17 cellular contexts compared by ENCODE assay signal in the genomic region with DNA sequence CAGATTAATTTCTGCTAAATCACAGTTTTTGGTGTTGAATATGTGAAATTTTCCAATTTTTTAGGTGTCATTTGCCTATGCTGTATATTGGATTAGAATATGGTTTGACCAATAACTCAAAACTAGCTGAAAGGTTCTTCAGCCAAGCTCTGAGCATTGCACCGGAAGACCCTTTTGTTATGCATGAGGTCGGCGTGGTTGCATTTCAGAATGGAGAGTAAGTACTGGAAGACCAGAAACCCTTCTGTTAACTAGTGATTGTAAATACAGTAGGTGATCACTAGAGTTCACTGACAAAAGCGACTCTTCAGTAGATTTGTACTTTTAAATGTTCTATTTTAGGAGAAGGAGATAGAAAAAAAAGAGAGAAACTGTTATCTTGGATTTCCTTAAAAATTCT. TPM values are rescaled to one million over a fixed set of nuclear protein-coding genes. Genes with fewer than 3 reads are reported as not detected.
DNase-seq lines count a peak whose midpoint lies in the region; ATAC-seq and TF ChIP-seq lines count a peak whose summit lies in the region.
"Had no signal": no experiment of that assay in that cellular context is flagged by ENCODE, and none has a peak within 500 bp of the region (broad histone marks: within the 10 kb centered on the region; RNA-seq: fewer than 3 reads in every experiment).

No MANE protein-coding gene starts in this region.

- H2BK15ac ChIP-seq in mesendoderm (replicated peaks; ENCODE audit: low read depth), result no peak overlapping the region

- TF ChIP-seq POLR2A in tibial nerve (IDR thresholded peaks at IDR 0.05), result no peak

- no peaks in the 10 kb centered on the region for H3K9me2 ChIP-seq in GM23338 (ENCODE audit: insufficient read depth)

- no peak for TF ChIP-seq EP300 in tibial nerve (IDR thresholded peaks at IDR 0.05)

- no peak overlapping the region for H3K4ac ChIP-seq in mesendoderm (ENCODE audit: low read depth, low read length)

- TF ChIP-seq CTCF in GM23338 (conservative IDR thresholded peaks at IDR 0.05; ENCODE audit: low read depth in 2 of 2), result no peak
- no peak for TF ChIP-seq CTCF in endodermal cell (conservative IDR thresholded peaks at IDR 0.05)
- no peak for TF ChIP-seq CTCF in tibial nerve (IDR thresholded peaks at IDR 0.05)

- H3K36me3 ChIP-seq in GM23338 (ENCODE audit: insufficient read depth), result peaks cover 59% of the 10 kb centered on the region
- H3K36me3 ChIP-seq in HUES64 (ENCODE audit: insufficient read depth, low read length), result peaks cover 97% of the 10 kb centered on the region
- peaks cover 87% of the 10 kb centered on the region for H3K36me3 ChIP-seq in endodermal cell (ENCODE audit: control insufficient read depth, insufficient read depth, low read length)
- peaks cover 6% of the 10 kb centered on the region for H3K36me3 ChIP-seq in mesendoderm (ENCODE audit: control insufficient read depth, insufficient read depth, low read length)
- H3K36me3 ChIP-seq in tibial nerve, result peaks cover 3 to 94% (median 33%) of the 10 kb centered on the region in 3 donors

- no peak overlapping the region for H2BK120ac ChIP-seq in mesendoderm (ENCODE audit: low read depth, low read length)

- H2AK5ac ChIP-seq in mesendoderm (ENCODE audit: low read length), result no peak overlapping the region

- H3K4me3 ChIP-seq in GM23338, result peak overlapping the region; percentile 6; the same call in 1 of the 2 replicates
- no peak overlapping the region; the same call in 1 of the 2 replicates for H3K4me3 ChIP-seq in HUES64 (ENCODE audit: low read length)
- H3K4me3 ChIP-seq in endodermal cell (ENCODE audit: low read length), result no peak overlapping the region
- no peak overlapping the region for H3K4me3 ChIP-seq in mesendoderm (ENCODE audit: low read length)
- H3K4me3 ChIP-seq in tibial nerve, result no peak overlapping the region
- H3K4me3 ChIP-seq: Peyer's patch, SJCRH30 had no signal

- H4K8ac ChIP-seq in mesendoderm (ENCODE audit: low read depth, low read length), result no peak overlapping the region

- H3K9me3 Mint-ChIP-seq in GM23338 (no peaks in the 10 kb centered on the region), endodermal cell (no peaks in the 10 kb centered on the region)
- H3K9me3 Mint-ChIP-seq: CD14-positive monocyte, T-cell had no signal

- H3K9me3 ChIP-seq in HUES64 (ENCODE audit: insufficient read depth, low read depth, low read length) (no peaks in the 10 kb centered on the region), endodermal cell (ENCODE audit: control insufficient read depth, low read length) (no peaks in the 10 kb centered on the region), tibial nerve (no peaks in the 10 kb centered on the region)
- H3K9me3 ChIP-seq: Peyer's patch, SJCRH30 had no signal

- no peak overlapping the region for H4K5ac ChIP-seq in mesendoderm (ENCODE audit: low read length)

- H3F3A ChIP-seq in GM23338 (replicated peaks; ENCODE audit: low read depth), result no peaks in the 10 kb centered on the region

- H3K79me2 ChIP-seq in GM23338 (replicated peaks; ENCODE audit: insufficient read depth), result peaks cover 3% of the 10 kb centered on the region
- no peaks in the 10 kb centered on the region for H3K79me2 ChIP-seq in mesendoderm (ENCODE audit: control insufficient read depth, insufficient read depth, low read length)

- H3K27ac ChIP-seq in GM23338 (ENCODE audit: low read depth), result peak overlapping the region; percentile 75
- H3K27ac ChIP-seq in HUES64 (ENCODE audit: low read depth, low read length), result peak overlapping the region; percentile 73
- H3K27ac ChIP-seq in endodermal cell (ENCODE audit: low read depth, low read length), result no peak overlapping the region
- H3K27ac ChIP-seq in mesendoderm (ENCODE audit: low read depth, low read length), result no peak overlapping the region
- H3K27ac ChIP-seq in tibial nerve, result no peak overlapping the region
- H3K27ac ChIP-seq: Peyer's patch, SJCRH30 had no signal

- H3K18ac ChIP-seq in mesendoderm (ENCODE audit: low read length), result no peak overlapping the region

- H3K4me1 ChIP-seq in GM23338 (ENCODE audit: insufficient read depth), result peaks cover 33% of the 10 kb centered on the region
- H3K4me1 ChIP-seq in HUES64 (ENCODE audit: insufficient read depth, low read length), result peaks cover 16% of the 10 kb centered on the region
- peaks cover 23% of the 10 kb centered on the region for H3K4me1 ChIP-seq in endodermal cell (ENCODE audit: control insufficient read depth, insufficient read depth, low read length)
- H3K4me1 ChIP-seq in mesendoderm (ENCODE audit: control insufficient read depth, low read depth, low read length), result peaks cover 2% of the 10 kb centered on the region
- no peaks in the 10 kb centered on the region for H3K4me1 ChIP-seq in tibial nerve
- H3K4me1 ChIP-seq: Peyer's patch, SJCRH30 had no signal

- H3K4me1 Mint-ChIP-seq in GM23338 (peaks cover 33% of the 10 kb centered on the region), endodermal cell (peaks cover 44% of the 10 kb centered on the region)

- H3K27ac Mint-ChIP-seq in GM23338 (peak overlapping the region; percentile 68), endodermal cell (no peak overlapping the region)

- H2BK5ac ChIP-seq in mesendoderm (ENCODE audit: low read length), result no peak overlapping the region

- H3K36me3 Mint-ChIP-seq in GM23338 (ENCODE audit: low read depth) (peaks cover 86% of the 10 kb centered on the region), endodermal cell (ENCODE audit: low read depth) (peaks cover 68% of the 10 kb centered on the region)

- H2AFZ ChIP-seq in GM23338, result no peak overlapping the region

- H3K27me3 Mint-ChIP-seq in GM23338 (ENCODE audit: insufficient read depth, low read depth, poor library complexity) (peaks cover 2% of the 10 kb centered on the region), endodermal cell (ENCODE audit: insufficient read depth) (no peaks in the 10 kb centered on the region)
- H3K27me3 Mint-ChIP-seq: T-cell had no signal

- no peaks in the 10 kb centered on the region for H4K20me1 ChIP-seq in GM23338 (replicated peaks; ENCODE audit: insufficient read depth)

- ATAC-seq in GM23338 (peak; percentile 85), GM18868 (IDR thresholded peaks at IDR 0.05; ENCODE audit: unreplicated experiment) (no peak)
- ATAC-seq: T-cell had no signal

- 35% methylated on average over 4 of the region's 4 CpGs for WGBS in HUES64
- WGBS in endodermal cell (ENCODE audit: insufficient coverage in 1 of 2, insufficient read length in 1 of 2), 2 experiments, result 74 to 79% methylated on average over 3 to 4 of the region's 4 CpGs
- WGBS in mesendoderm (ENCODE audit: extremely low coverage, insufficient coverage, low lambda C conversion rate), result no CpG with 5 or more reads among the region's 4 CpGs
- 87 to 93% methylated on average over 4 of the region's 4 CpGs for WGBS in tibial nerve, 2 donors

- H3K9ac ChIP-seq in HUES64 (ENCODE audit: low read depth, low read length) (no peak overlapping the region), endodermal cell (ENCODE audit: extremely low read depth, low read length, poor library complexity, severe bottlenecking) (no peak overlapping the region), mesendoderm (ENCODE audit: low read length) (no peak overlapping the region)

- H3K4me2 ChIP-seq in GM23338, result peak overlapping the region; percentile 37
- H3K4me2 ChIP-seq in mesendoderm (ENCODE audit: low read length), result no peak overlapping the region

- H3K79me1 ChIP-seq in mesendoderm (ENCODE audit: low read length), result peaks cover 2% of the 10 kb centered on the region

- no peak overlapping the region for H3K56ac ChIP-seq in mesendoderm (ENCODE audit: low read length)

- H3K23ac ChIP-seq in mesendoderm (ENCODE audit: low read length), result no peak overlapping the region

- peak overlapping the region; percentile 11; the same call in 1 of the 3 replicates for H3K4me3 Mint-ChIP-seq in GM23338
- no peak overlapping the region for H3K4me3 Mint-ChIP-seq in endodermal cell
- H3K4me3 Mint-ChIP-seq: CD14-positive monocyte, T-cell had no signal

- H3K27me3 ChIP-seq in GM23338 (ENCODE audit: insufficient read depth) (no peaks in the 10 kb centered on the region), HUES64 (ENCODE audit: insufficient read depth, low read length) (no peaks in the 10 kb centered on the region), endodermal cell (ENCODE audit: control insufficient read depth, insufficient read depth, low read length, poor library complexity, severe bottlenecking) (no peaks in the 10 kb centered on the region), mesendoderm (ENCODE audit: insufficient read depth, low read length, poor library complexity) (no peaks in the 10 kb centered on the region), tibial nerve (no peaks in the 10 kb centered on the region)
- H3K27me3 ChIP-seq: Peyer's patch, SJCRH30 had no signal

- DNase-seq in GM23338 (ENCODE audit: low spot score) (peak; percentile 74), endodermal cell (peak; percentile 53), mesendoderm (peak; percentile 39), tibial nerve (ENCODE audit: low spot score in 2 of 2) (no peak), iPS-NIHi11 (ENCODE audit: low spot score) (no peak)
- DNase-seq: GF-D8, NCI-H1092 treated with DMSO at 0.1 percent for 48 hours, NCI-H1436 treated with DMSO at 0.1 percent for 48 hours, NCI-H1930, NCI-H510A, NCI-H774, Peyer's patch, SJCRH30, T-cell had no signal

RNA-seq across cellular contexts. Expression of a gene that starts 22.3 kb away (rescaled TPM):
- 84.2 and 86.1 TPM in 2 replicates for total RNA-seq in GM23338 (2014; rRNA removed; shearing (Covaris generic))
- 91.3 and 95.9 TPM in 2 replicates for polyA plus RNA-seq in GM23338 (2016; fragmentation: Nextera tagmentation; extraction: Ambion mirVana)
- polyA plus RNA-seq in HUES64 (2013, experiment 1 of 2), result 68.9 TPM
- 64.1 TPM for polyA plus RNA-seq in HUES64 (2013, experiment 2 of 2)
- total RNA-seq in endodermal cell, result 10 to 100 TPM; 89.7 to 90.8 TPM
- polyA plus RNA-seq in endodermal cell (2013, experiment 1 of 2), result 85.0 TPM
- 77.8 TPM for polyA plus RNA-seq in endodermal cell (2013, experiment 2 of 2)
- polyA plus RNA-seq in mesendoderm (2013, experiment 1 of 2), result 64.0 TPM
- polyA plus RNA-seq in mesendoderm (2013, experiment 2 of 2), result 63.4 TPM
- total RNA-seq in tibial nerve, result 10 to 100 TPM; 43.9 to 87.0 (median 70.2) TPM

RNA-seq across cellular contexts. Expression of a gene that starts 24.4 kb away (rescaled TPM):
- total RNA-seq in GM23338 (2014; rRNA removed; shearing (Covaris generic)), result 45.0 and 57.2 TPM in 2 replicates
- 174 and 177 TPM in 2 replicates for polyA plus RNA-seq in GM23338 (2016; fragmentation: Nextera tagmentation; extraction: Ambion mirVana)
- 62.9 TPM for polyA plus RNA-seq in HUES64 (2013, experiment 1 of 2)
- polyA plus RNA-seq in HUES64 (2013, experiment 2 of 2), result 67.1 TPM
- 10 to 100 TPM; 56.5 to 81.2 TPM for total RNA-seq in endodermal cell
- 74.4 TPM for polyA plus RNA-seq in endodermal cell (2013, experiment 1 of 2)
- polyA plus RNA-seq in endodermal cell (2013, experiment 2 of 2), result 78.5 TPM
- 62.2 TPM for polyA plus RNA-seq in mesendoderm (2013, experiment 1 of 2)
- polyA plus RNA-seq in mesendoderm (2013, experiment 2 of 2), result 61.0 TPM
- total RNA-seq in tibial nerve, result 10 to 100 TPM; 62.7 to 89.2 (median 80.2) TPM

RNA-seq across cellular contexts. Expression of a gene that starts 57.3 kb away (rescaled TPM):
- total RNA-seq in GM23338 (2014; rRNA removed; shearing (Covaris generic)), result 39.1 and 54.8 TPM in 2 replicates
- 32.8 and 35.1 TPM in 2 replicates for polyA plus RNA-seq in GM23338 (2016; fragmentation: Nextera tagmentation; extraction: Ambion mirVana)
- polyA plus RNA-seq in HUES64 (2013, experiment 1 of 2), result 43.0 TPM
- 46.8 TPM for polyA plus RNA-seq in HUES64 (2013, experiment 2 of 2)
- total RNA-seq in endodermal cell (10 to 100 TPM; 34.6 to 36.1 TPM), tibial nerve (10 to 100 TPM; 19.6 to 42.3 (median 31.4) TPM)
- polyA plus RNA-seq in endodermal cell (2013, experiment 1 of 2), result 50.6 TPM
- polyA plus RNA-seq in endodermal cell (2013, experiment 2 of 2), result 47.8 TPM
- polyA plus RNA-seq in mesendoderm (2013, experiment 1 of 2), result 57.6 TPM
- 55.4 TPM for polyA plus RNA-seq in mesendoderm (2013, experiment 2 of 2)

Comparison
In these comparisons a context has a peak if more than half of its experiments do, and no peak if none do; other contexts are left out.
1. DNase-seq: peak in GM23338 (single experiment), endodermal cell (single experiment) and mesendoderm (single experiment); none in tibial nerve (0 of 2) and iPS-NIHi11 (single experiment).
2. H3K27ac ChIP-seq: peak in GM23338 (single experiment) and HUES64 (single experiment); none in endodermal cell (single experiment), mesendoderm (single experiment) and tibial nerve (0 of 4).